In genomic region chr16:67429799-67430503, GRCh38 we compare ENCODE assay signal across 1 cellular context.
A peak's percentile ranks its signal among the peaks of the same experiment; 100 is the strongest.
TF ChIP-seq lines count a peak whose summit lies in the region.

No MANE protein-coding gene starts in this region.

TF ChIP-seq in K562, 482 proteins besides CTCF, POLR2A, EP300 and RAD21:
- TF ChIP-seq FOXM1 (IDR thresholded peaks at IDR 0.05; ENCODE audit: low read depth) (no peak), FOXM1 (CRISPR knock-in tag; IDR thresholded peaks at IDR 0.05; ENCODE audit: low read depth) (0 out of 2 replicates have a peak, but pooled peaks have one; percentile 28), MIER1 (IDR thresholded peaks at IDR 0.05; ENCODE audit: low read depth) (no peak)
